Comparison of ENCODE assay signal across 1 cellular context in genomic region chr1:45596765-45597164, GRCh38. TPM values are rescaled to one million over a fixed set of nuclear protein-coding genes. Genes with fewer than 3 reads are reported as not detected.
"Had no signal": no experiment of that assay in that cellular context is flagged by ENCODE, and none has a peak within 500 bp of the region (broad histone marks: within the 10 kb centered on the region; RNA-seq: fewer than 3 reads in every experiment).

No MANE protein-coding gene starts in this region.

RNA-seq across cellular contexts. Expression of gene CCDC17, which starts 27.1 kb away (rescaled TPM):
- total RNA-seq: ascending aorta had no signal
